ENCODE assay signal across 7 cellular contexts in genomic region chr5:141664733-141665461, GRCh38. TPM values are rescaled to one million over a fixed set of nuclear protein-coding genes. Genes with fewer than 3 reads are reported as not detected.
DNase-seq lines count a peak whose midpoint lies in the region; ATAC-seq, FAIRE-seq and TF ChIP-seq lines count a peak whose summit lies in the region.

No MANE protein-coding gene starts in this region.

- H3K9me3 ChIP-seq in Loucy (ENCODE audit: insufficient read depth, low read depth, low read length) = no peaks in the 10 kb centered on the region
- H3K9me3 ChIP-seq in adrenal gland (replicated peaks in 1 of 3) = no peaks in the 10 kb centered on the region
- H3K9me3 ChIP-seq in right cardiac atrium (ENCODE audit: control insufficient read depth, low read length) = no peaks in the 10 kb centered on the region

- no peak overlapping the region for H3K9ac ChIP-seq in Loucy (ENCODE audit: low read depth, low read length, poor library complexity, severe bottlenecking)

- no peak overlapping the region for H3K4me3 ChIP-seq in GM12865 (ENCODE audit: low read depth, low read length)
- no peak overlapping the region for H3K4me3 ChIP-seq in Loucy (ENCODE audit: low read length, poor library complexity, severe bottlenecking)
- H3K4me3 ChIP-seq in adrenal gland = no peak overlapping the region
- no peak overlapping the region for H3K4me3 ChIP-seq in right cardiac atrium (ENCODE audit: low read length)

- H3K27me3 ChIP-seq in Loucy (ENCODE audit: insufficient read depth, low read length, poor library complexity, severe bottlenecking) (no peaks in the 10 kb centered on the region), adrenal gland (no peaks in the 10 kb centered on the region), right cardiac atrium (ENCODE audit: control insufficient read depth, insufficient read depth) (no peaks in the 10 kb centered on the region)

- H3K27ac ChIP-seq in adrenal gland = no peak overlapping the region
- H3K27ac ChIP-seq in right cardiac atrium (ENCODE audit: low read length) = no peak overlapping the region

- 27 to 30% (median 28%) methylated on average over 4 to 13 of the region's 13 CpGs for WGBS in adrenal gland, 4 donors
- WGBS in right cardiac atrium = 28% methylated on average over 13 of the region's 13 CpGs

- H3K4me2 ChIP-seq in Loucy (ENCODE audit: low read depth, low read length, poor library complexity, severe bottlenecking) = peak overlapping the region; percentile 16

- intact Hi-C loops in adrenal gland (cut with DNase I) (no loop called here), right cardiac atrium (cut with DNase I) (no loop called here)

- H4K20me1 ChIP-seq in Loucy (ENCODE audit: insufficient read depth, low read length, poor library complexity, severe bottlenecking) = no peaks in the 10 kb centered on the region

- peak; percentile 80 for DNase-seq in GM12865 (ENCODE audit: low read depth)
- peak; percentile 79 for DNase-seq in H54 (ENCODE audit: insufficient read length, low spot score)
- DNase-seq in T-helper 1 cell = peak; percentile 37 to 66 (median 54)
- peak; percentile 71 to 90 (median 77) for DNase-seq in adrenal gland
- peak; percentile 74 to 90 (median 89) for DNase-seq in right cardiac atrium
- DNase-seq in smooth muscle cell of the brain vasculature (ENCODE audit: low read depth, low spot score) = peak; percentile 36

- H3K36me3 ChIP-seq in Loucy (ENCODE audit: insufficient read depth, low read length) (no peaks in the 10 kb centered on the region), adrenal gland (replicated peaks in 1 of 2) (no peaks in the 10 kb centered on the region)

- H3K79me2 ChIP-seq in Loucy (ENCODE audit: insufficient read depth, low read length) = no peaks in the 10 kb centered on the region

- no peaks in the 10 kb centered on the region for H3K9me2 ChIP-seq in Loucy (replicated peaks; ENCODE audit: low read depth, low read length)

- no peaks in the 10 kb centered on the region for H3F3A ChIP-seq in Loucy (ENCODE audit: low read depth)

- FAIRE-seq in H54 (lab: Jason Lieb, UNC) = no peak

- ATAC-seq in right cardiac atrium = peak; percentile 76 to 79

- peak overlapping the region; percentile 72 for H2AFZ ChIP-seq in Loucy (ENCODE audit: low read length)

- peak; percentile 97 for TF ChIP-seq CTCF in GM12865 (IDR thresholded peaks at IDR 0.05; ENCODE audit: insufficient read depth, low read depth, low read length, missing control alignments)
- peak; percentile 87 for TF ChIP-seq CTCF in Loucy (conservative IDR thresholded peaks at IDR 0.05; ENCODE audit: low read length)
- peak; percentile 68 to 88 (median 84) for TF ChIP-seq CTCF in adrenal gland (IDR thresholded peaks at IDR 0.05)

- TF ChIP-seq POLR2A in H54 (IDR thresholded peaks at IDR 0.05; ENCODE audit: low read depth, low read length) (no peak), adrenal gland (IDR thresholded peaks at IDR 0.05) (no peak)

- H3K4me1 ChIP-seq in Loucy (ENCODE audit: insufficient read depth, low read length, poor library complexity, severe bottlenecking) = no peaks in the 10 kb centered on the region
- H3K4me1 ChIP-seq in adrenal gland (replicated peaks in 1 of 2) = no peaks in the 10 kb centered on the region
- H3K4me1 ChIP-seq in right cardiac atrium (ENCODE audit: control insufficient read depth, insufficient read depth, low read length) = no peaks in the 10 kb centered on the region

RNA-seq across cellular contexts. Expression of gene FCHSD1, which starts 13.7 kb away (rescaled TPM):
- total RNA-seq in adrenal gland = 10 to 100 TPM in 6 of 8 donors, 1 to 10 TPM in 2; 5.0 to 29.1 (median 16.9) TPM
- 10 to 100 TPM in 2 of 3 donors, 1 to 10 TPM in 1; 3.7 to 53.9 (median 23.6) TPM for polyA plus RNA-seq in adrenal gland
- 1 to 10 TPM; 3.8 to 6.7 (median 5.1) TPM for total RNA-seq in right cardiac atrium
- 4.3 TPM for polyA plus RNA-seq in right cardiac atrium

RNA-seq across cellular contexts. Expression of gene ARAP3, which starts 17.1 kb away (rescaled TPM):
- total RNA-seq in adrenal gland (10 to 100 TPM in 5 of 8 donors, 1 to 10 TPM in 3; 6.5 to 16.1 (median 10.7) TPM), right cardiac atrium (10 to 100 TPM; 13.6 to 18.8 (median 17.4) TPM)
- polyA plus RNA-seq in adrenal gland (10 to 100 TPM in 2 of 3 donors, 1 to 10 TPM in 1; 4.4 to 38.6 (median 21.7) TPM), right cardiac atrium (12.4 TPM)

RNA-seq across cellular contexts. Expression of gene RELL2, which starts 28.1 kb away (rescaled TPM):
- total RNA-seq in adrenal gland (10 to 100 TPM in 2 of 8 donors, 1 to 10 TPM in 6; 5.4 to 13.2 (median 7.7) TPM), right cardiac atrium (1 to 10 TPM; 1.2 to 2.0 (median 1.3) TPM)
- polyA plus RNA-seq in adrenal gland (10 to 100 TPM in 2 of 3 donors, 1 to 10 TPM in 1; 2.3 to 37.6 (median 17.4) TPM), right cardiac atrium (1.5 TPM)

RNA-seq across cellular contexts. Expression of gene HDAC3, which starts 28.2 kb away (rescaled TPM):
- total RNA-seq in adrenal gland = 100 to 1,000 TPM in 1 of 8 donors, 10 to 100 TPM in 7; 53.1 to 101 (median 79.3) TPM
- 10 to 100 TPM; 68.7 to 92.3 (median 84.9) TPM for polyA plus RNA-seq in adrenal gland
- 10 to 100 TPM; 25.4 to 35.0 (median 28.0) TPM for total RNA-seq in right cardiac atrium
- polyA plus RNA-seq in right cardiac atrium = 28.8 TPM

RNA-seq across cellular contexts. Expression of gene DIAPH1, which starts 46.1 kb away (rescaled TPM):
- 10 to 100 TPM; 44.2 to 91.2 (median 59.0) TPM for total RNA-seq in adrenal gland
- polyA plus RNA-seq in adrenal gland = 10 to 100 TPM; 30.4 to 35.3 (median 35.0) TPM
- total RNA-seq in right cardiac atrium = 10 to 100 TPM; 15.8 to 53.0 (median 19.2) TPM
- 11.8 TPM for polyA plus RNA-seq in right cardiac atrium

Comparison
In these comparisons a context has a peak if more than half of its experiments do, and no peak if none do; other contexts are left out.
1. DNase-seq: peak in every context shown above with its lines; median percentile 89 in right cardiac atrium; 80 in GM12865; 79 in H54; 77 in adrenal gland; 54 in T-helper 1 cell; 36 in smooth muscle cell of the brain vasculature.